ENCODE assay signal across 8 cellular contexts in the genomic region with DNA sequence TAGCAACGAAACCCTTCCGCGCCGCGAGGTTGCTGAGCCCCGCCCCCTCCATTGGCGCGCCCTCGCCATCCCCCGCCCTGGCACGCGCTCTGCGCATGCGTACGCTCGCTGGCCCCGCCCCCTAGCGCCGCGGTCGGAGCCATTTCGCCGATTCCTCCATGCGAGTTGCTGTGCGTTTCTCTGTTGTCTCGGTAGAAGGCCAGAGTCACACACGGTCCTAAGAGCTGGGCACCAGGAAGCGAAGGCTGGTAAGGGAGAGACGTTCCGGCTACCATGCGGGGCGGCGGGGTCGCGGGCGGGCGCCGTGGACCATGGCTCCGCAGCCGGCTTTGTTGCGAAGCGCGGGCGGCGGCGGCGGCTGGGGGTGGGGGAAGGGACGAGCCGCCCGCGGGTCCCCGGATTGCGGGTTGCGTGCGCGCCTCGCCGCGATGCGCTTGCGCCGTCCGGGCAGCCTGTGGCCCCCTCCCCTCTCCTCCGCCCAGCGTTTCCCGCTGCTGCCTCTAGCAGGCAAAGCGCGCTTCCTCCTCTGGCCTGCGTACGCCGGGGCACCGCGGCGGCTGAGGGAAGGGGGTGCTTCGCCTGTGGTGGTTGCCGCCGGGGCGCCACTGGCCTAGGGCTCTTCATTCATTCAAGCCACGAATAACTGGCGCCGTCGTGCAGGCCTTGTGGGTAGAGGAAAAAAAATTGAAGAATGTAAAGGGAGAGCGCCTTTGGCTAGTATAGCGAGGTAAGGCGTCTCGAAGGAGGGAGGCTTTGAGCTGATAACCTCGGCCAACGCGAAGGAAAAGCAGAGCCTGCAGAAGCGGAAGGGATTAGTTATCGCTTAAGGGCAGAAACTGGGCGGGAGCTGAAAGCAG. TPM values are rescaled to one million over a fixed set of nuclear protein-coding genes. Genes with fewer than 3 reads are reported as not detected.
DNase-seq lines count a peak whose midpoint lies in the region; ATAC-seq and TF ChIP-seq lines count a peak whose summit lies in the region.

A gene (plus strand): TSS at position 139 of the 857 bp plus-strand sequence. CDS start 3,220 bp downstream, outside the sequence.

- H3K9me3 Mint-ChIP-seq in chondrocyte (ENCODE audit: low read depth), result no peaks in the 10 kb centered on the region

- peak; percentile 95 for DNase-seq in Ammon's horn (ENCODE audit: low spot score)
- peak; percentile 84 for DNase-seq in NCI-H510A (lab: John Stamatoyannopoulos, UW)
- DNase-seq in activated CD4-positive, alpha-beta T cell treated with anti-CD3 and anti-CD28 coated beads for 24 hours (ENCODE audit: low read depth in 2 of 2), result peak; percentile 91 to 95
- DNase-seq in chondrocyte (ENCODE audit: low spot score), result peak; percentile 94
- DNase-seq in kidney glomerular epithelial cell (lab: John Stamatoyannopoulos, UW), result peak; percentile 67
- DNase-seq in stimulated activated CD4-positive, alpha-beta T cell treated with anti-CD3 and anti-CD28 coated beads, Interleukin-1b, Interleukin-23, amount 100 ng/mL, for 1 hour (ENCODE audit: low read depth in 2 of 2), result peak; percentile 89 to 96

- TF ChIP-seq POLR2A in GM19193 (IDR thresholded peaks at IDR 0.05; ENCODE audit: extremely low read depth, insufficient read depth, insufficient read length), result peak; percentile 98

- H3K4me1 Mint-ChIP-seq in chondrocyte (ENCODE audit: low read depth), result peaks cover 34% of the 10 kb centered on the region

- TF ChIP-seq CTCF in chondrocyte (IDR thresholded peaks at IDR 0.05), result peak; percentile 55

- peaks cover 5% of the 10 kb centered on the region for H3K36me3 Mint-ChIP-seq in chondrocyte (ENCODE audit: low read depth)

- no peaks in the 10 kb centered on the region for H3K27me3 Mint-ChIP-seq in chondrocyte (ENCODE audit: low read depth)

- peak; percentile 73 for ATAC-seq in HG03439 (IDR thresholded peaks at IDR 0.05; ENCODE audit: unreplicated experiment)

- H3K27ac Mint-ChIP-seq in chondrocyte (ENCODE audit: unreplicated experiment), result peak within 1 kb of the TSS; percentile 99

- H3K4me3 Mint-ChIP-seq in chondrocyte (ENCODE audit: unreplicated experiment), result peak within 1 kb of the TSS; percentile 99

RNA-seq across cellular contexts. Expression of the gene that starts here (rescaled TPM):
- total RNA-seq in chondrocyte, result 116 to 167 TPM (median 117 TPM) in 3 replicates

Comparison
In these comparisons a context has a peak if more than half of its experiments do, and no peak if none do; other contexts are left out.
1. Peak in every context shown above with its lines: DNase-seq and ATAC-seq.